13 cellular contexts compared by ENCODE assay signal in genomic region chrX:36985409-36985808, GRCh38. TPM values are rescaled to one million over a fixed set of nuclear protein-coding genes. Genes with fewer than 3 reads are reported as not detected.
DNase-seq lines count a peak whose midpoint lies in the region; ATAC-seq and TF ChIP-seq lines count a peak whose summit lies in the region.
"Not testable (repeated sequence)": the region's sequence is repeated elsewhere in the genome, so short reads cannot be mapped to it uniquely, and the experiment has no call there.
"Had no signal": no experiment of that assay in that cellular context is flagged by ENCODE, and none has a peak within 500 bp of the region (broad histone marks: within the 10 kb centered on the region; RNA-seq: fewer than 3 reads in every experiment).

No MANE protein-coding gene starts in this region.

- H3K9me3 ChIP-seq in MG63; endodermal cell (ENCODE audit: control insufficient read depth, low read length); iPS-20b (ENCODE audit: insufficient read depth, low read depth, low read length): not testable (repeated sequence)

- peak overlapping the region; percentile 28 for H3K4me3 ChIP-seq in MG63
- not testable (repeated sequence) for H3K4me3 ChIP-seq in endodermal cell (ENCODE audit: low read length)
- H3K4me3 ChIP-seq in iPS-20b (ENCODE audit: low read length), result peak overlapping the region; percentile 48; the same call in 1 of the 2 replicates

- H3K36me3 ChIP-seq in MG63; endodermal cell (ENCODE audit: control insufficient read depth, insufficient read depth, low read length); iPS-20b (ENCODE audit: insufficient read depth, low read depth, low read length): not testable (repeated sequence)

- H3K27ac ChIP-seq in endodermal cell (ENCODE audit: low read depth, low read length); iPS-20b (ENCODE audit: low read length): not testable (repeated sequence)

- H3K36me3 Mint-ChIP-seq in activated naive CD8-positive, alpha-beta T cell; endodermal cell (ENCODE audit: low read depth); natural killer cell; stimulated activated effector memory CD8-positive, alpha-beta T cell treated with anti-CD3 and anti-CD28 coated beads, Interleukin-12 subunit alpha, Interleukin-12 subunit beta, amount 100 ng/mL, for 72 hours: not testable (repeated sequence)

- H3K4me1 Mint-ChIP-seq in activated naive CD8-positive, alpha-beta T cell (ENCODE audit: low read depth); endodermal cell; natural killer cell; stimulated activated effector memory CD8-positive, alpha-beta T cell treated with anti-CD3 and anti-CD28 coated beads, Interleukin-12 subunit alpha, Interleukin-12 subunit beta, amount 100 ng/mL, for 72 hours: not testable (repeated sequence)

- peak; percentile 47 to 64 (median 48) for ATAC-seq in natural killer cell
- ATAC-seq in stimulated activated effector memory CD8-positive, alpha-beta T cell treated with anti-CD3 and anti-CD28 coated beads, Interleukin-12 subunit alpha, Interleukin-12 subunit beta, amount 100 ng/mL, for 72 hours, result peak; percentile 45

- H3K4me3 Mint-ChIP-seq in activated naive CD8-positive, alpha-beta T cell, result peak overlapping the region; percentile 42
- H3K4me3 Mint-ChIP-seq in endodermal cell, result peak overlapping the region; percentile 45
- H3K4me3 Mint-ChIP-seq in natural killer cell, result peak overlapping the region; percentile 5
- not testable (repeated sequence) for H3K4me3 Mint-ChIP-seq in stimulated activated effector memory CD8-positive, alpha-beta T cell treated with anti-CD3 and anti-CD28 coated beads, Interleukin-12 subunit alpha, Interleukin-12 subunit beta, amount 100 ng/mL, for 72 hours

- H3K4me1 ChIP-seq in endodermal cell (ENCODE audit: control insufficient read depth, insufficient read depth, low read length); iPS-20b (ENCODE audit: insufficient read depth, low read length): not testable (repeated sequence)

- not testable (repeated sequence) for H3K9me3 Mint-ChIP-seq in activated naive CD8-positive, alpha-beta T cell (ENCODE audit: low read depth); natural killer cell; stimulated activated effector memory CD8-positive, alpha-beta T cell treated with anti-CD3 and anti-CD28 coated beads, Interleukin-12 subunit alpha, Interleukin-12 subunit beta, amount 100 ng/mL, for 72 hours
- peaks cover 17% of the 10 kb centered on the region for H3K9me3 Mint-ChIP-seq in endodermal cell

- not testable (repeated sequence) for H3K27me3 Mint-ChIP-seq in activated naive CD8-positive, alpha-beta T cell; natural killer cell (ENCODE audit: low read depth in 2 of 2)
- peaks cover 17% of the 10 kb centered on the region for H3K27me3 Mint-ChIP-seq in endodermal cell (ENCODE audit: insufficient read depth)

- H3K27ac Mint-ChIP-seq in activated naive CD8-positive, alpha-beta T cell; endodermal cell; stimulated activated effector memory CD8-positive, alpha-beta T cell treated with anti-CD3 and anti-CD28 coated beads, Interleukin-12 subunit alpha, Interleukin-12 subunit beta, amount 100 ng/mL, for 72 hours: not testable (repeated sequence)
- H3K27ac Mint-ChIP-seq in natural killer cell, result peak overlapping the region in 1 of 2 donors; percentile 31

- 1% methylated on average over 22 of the region's 51 CpGs; no CpG with 5 or more reads in 1 of the 2 experiments for WGBS in endodermal cell (ENCODE audit: insufficient coverage in 1 of 2, insufficient read length in 1 of 2), 2 experiments

- peak; percentile 74 for TF ChIP-seq CTCF in endodermal cell (conservative IDR thresholded peaks at IDR 0.05)
- not testable (repeated sequence) for TF ChIP-seq CTCF in natural killer cell (IDR thresholded peaks at IDR 0.05)

- not testable (repeated sequence) for H3K27me3 ChIP-seq in MG63; endodermal cell (ENCODE audit: control insufficient read depth, insufficient read depth, low read length, poor library complexity, severe bottlenecking)
- H3K27me3 ChIP-seq in iPS-20b (ENCODE audit: insufficient read depth, low read length), result peaks cover 15% of the 10 kb centered on the region

- intact Hi-C loops in natural killer cell (cut with micrococcal nuclease), result not testable (repeated sequence)

- DNase-seq in COLO668 (lab: John Stamatoyannopoulos, UW; ENCODE audit: unreplicated experiment) (peak; percentile 11), MG63 (peak; percentile 8), SKM-1 treated with dmso at 0.1 percent for 144 hours (lab: John Stamatoyannopoulos, UW; ENCODE audit: unreplicated experiment) (peak; percentile 6), endodermal cell (peak; percentile 85)
- not testable (repeated sequence) for DNase-seq in natural killer cell; stimulated activated effector memory CD8-positive, alpha-beta T cell treated with anti-CD3 and anti-CD28 coated beads, Interleukin-12 subunit alpha, Interleukin-12 subunit beta, amount 100 ng/mL, for 72 hours (ENCODE audit: low spot score in 2 of 2)

- H3K9ac ChIP-seq in endodermal cell (ENCODE audit: extremely low read depth, low read length, poor library complexity, severe bottlenecking); iPS-20b (ENCODE audit: low read depth, low read length): not testable (repeated sequence)

RNA-seq across cellular contexts. Expression of gene FAM47C, which starts 22.8 kb away (rescaled TPM):
- not detected in 2 replicates for total RNA-seq in MG63 (2014; rRNA removed; shearing (Covaris generic); ENCODE audit: low replicate concordance)
- total RNA-seq in endodermal cell (not detected), natural killer cell (not detected)
- not detected for polyA plus RNA-seq in endodermal cell (2013, experiment 1 of 2)
- polyA plus RNA-seq in endodermal cell (2013, experiment 2 of 2), result not detected
- total RNA-seq: Caco-2, HepG2, skeletal muscle tissue, subcutaneous adipose tissue had no signal
- polyA plus RNA-seq: AG04450, HepG2 had no signal
